12 cellular contexts compared by ENCODE assay signal in the genomic region with DNA sequence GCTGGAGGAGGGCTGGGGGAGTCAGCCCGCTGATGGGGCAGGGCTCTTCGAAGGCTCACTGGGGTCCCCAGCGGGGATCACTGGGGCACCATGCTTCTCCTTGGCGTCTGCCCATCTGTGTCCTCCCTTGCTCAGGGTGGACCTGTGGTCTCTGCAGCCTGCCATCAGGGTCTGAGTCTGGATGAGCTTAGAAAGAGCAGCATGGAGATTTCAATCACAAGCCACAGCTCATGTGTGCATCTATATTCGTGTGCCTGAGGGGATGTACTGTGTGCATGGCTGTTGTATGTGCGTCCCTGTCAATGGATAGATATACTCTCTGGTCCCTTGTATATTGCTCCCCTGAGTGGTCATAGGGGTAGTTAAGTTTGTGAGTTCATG.
"Had no signal": no experiment of that assay in that cellular context is flagged by ENCODE, and none has a peak within 500 bp of the region (broad histone marks: within the 10 kb centered on the region; RNA-seq: fewer than 3 reads in every experiment).

No MANE protein-coding gene starts in this region.

- H3K4me3 ChIP-seq: adrenal gland, body of pancreas, psoas muscle, sigmoid colon had no signal

- DNase-seq: activated CD4-positive, alpha-beta T cell treated with anti-CD3 and anti-CD28 coated beads for 36 hours; activated CD8-positive, alpha-beta memory T cell treated with anti-CD3 and anti-CD28 coated beads, Interleukin-2, amount 50 U/mL, for 48 hours; activated CD8-positive, alpha-beta T cell treated with anti-CD3 and anti-CD28 coated beads for 36 hours; activated naive CD4-positive, alpha-beta T cell treated with anti-CD3 and anti-CD28 coated beads for 36 hours; natural killer cell; stimulated activated naive CD4-positive, alpha-beta T cell; T-cell; T1000 had no signal

- ATAC-seq: activated CD4-positive, alpha-beta T cell treated with anti-CD3 and anti-CD28 coated beads for 36 hours; activated CD8-positive, alpha-beta T cell treated with anti-CD3 and anti-CD28 coated beads for 36 hours; natural killer cell; T-cell had no signal

- H3K36me3 ChIP-seq: adrenal gland, sigmoid colon had no signal

- H3K27ac ChIP-seq: psoas muscle had no signal

- H3K9me3 ChIP-seq: adrenal gland, body of pancreas, psoas muscle, sigmoid colon had no signal

- H3K4me1 ChIP-seq: psoas muscle had no signal

- H3K27me3 ChIP-seq: adrenal gland, body of pancreas, sigmoid colon had no signal
